In genomic region chr4:17664755-17665154, GRCh38 we compare ENCODE assay signal across 9 cellular contexts. TPM values are rescaled to one million over a fixed set of nuclear protein-coding genes. Genes with fewer than 3 reads are reported as not detected.
DNase-seq lines count a peak whose midpoint lies in the region; ATAC-seq and TF ChIP-seq lines count a peak whose summit lies in the region.
"Had no signal": no experiment of that assay in that cellular context is flagged by ENCODE, and none has a peak within 500 bp of the region (broad histone marks: within the 10 kb centered on the region; RNA-seq: fewer than 3 reads in every experiment).

No MANE protein-coding gene starts in this region.

- ATAC-seq in GM18511 (IDR thresholded peaks at IDR 0.05; ENCODE audit: unreplicated experiment): peak; percentile 95
- peak; percentile 87 for ATAC-seq in GM21723 (IDR thresholded peaks at IDR 0.05; ENCODE audit: unreplicated experiment)
- ATAC-seq in HG03571 (IDR thresholded peaks at IDR 0.05; ENCODE audit: unreplicated experiment): peak; percentile 94

- no peaks in the 10 kb centered on the region for H3K36me3 Mint-ChIP-seq in CD4-positive, alpha-beta memory T cell

- DNase-seq in dermis microvascular lymphatic vessel endothelial cell (ENCODE audit: low read depth in 2 of 2) (peak; percentile 44 to 51), SK-N-SH (no peak), DMS 273 treated with DMSO at 0.1 percent for 48 hours (lab: John Stamatoyannopoulos, UW) (no peak), OCI-M2 (lab: John Stamatoyannopoulos, UW; ENCODE audit: unreplicated experiment) (no peak)
- no peak for DNase-seq in CD4-positive, alpha-beta memory T cell
- DNase-seq: aorta had no signal

- TF ChIP-seq RAD21 in SK-N-SH (IDR thresholded peaks at IDR 0.05; ENCODE audit: low read length): no peak

- 57% methylated on average over 4 of the region's 4 CpGs for WGBS in SK-N-SH (ENCODE audit: low lambda C conversion rate)

- CTCF ChIA-PET in SK-N-SH (lab: Yijun Ruan, JAX): no interaction called here
- CTCF ChIA-PET in CD4-positive, alpha-beta memory T cell (lab: Charles Lee; ENCODE audit: partially characterized antibody): no interaction called here

- no peaks in the 10 kb centered on the region for H3K27me3 ChIP-seq in SK-N-SH (ENCODE audit: insufficient read depth)
- no peaks in the 10 kb centered on the region for H3K27me3 ChIP-seq in CD4-positive, alpha-beta memory T cell (ENCODE audit: insufficient read depth, low read length)

- no peak overlapping the region for H3K4me2 ChIP-seq in SK-N-SH

- H3K9me3 ChIP-seq in SK-N-SH: no peaks in the 10 kb centered on the region
- H3K9me3 ChIP-seq in CD4-positive, alpha-beta memory T cell (ENCODE audit: control insufficient read depth in 1 of 2, low read length in 2 of 2): no peaks in the 10 kb centered on the region

- H2AFZ ChIP-seq in SK-N-SH (ENCODE audit: low read depth): no peak overlapping the region

- H3K4me1 ChIP-seq in SK-N-SH (ENCODE audit: control insufficient read depth in 1 of 2, insufficient read depth in 2 of 2, low read depth in 1 of 2, low read length in 1 of 2): peaks cover 0 to 20% of the 10 kb centered on the region in 2 experiments; a peak in 2 of 4 replicates
- H3K4me1 ChIP-seq in CD4-positive, alpha-beta memory T cell (ENCODE audit: insufficient read depth, low read length): no peaks in the 10 kb centered on the region

- no peak overlapping the region for H3K9ac ChIP-seq in SK-N-SH

- intact Hi-C loops in CD4-positive, alpha-beta memory T cell (cut with micrococcal nuclease): no loop called here

- POLR2A ChIA-PET in SK-N-SH (lab: Yijun Ruan, JAX): no interaction called here
- POLR2A ChIA-PET in CD4-positive, alpha-beta memory T cell (lab: Charles Lee; ENCODE audit: partially characterized antibody): no interaction called here

- H3K27ac ChIP-seq in SK-N-SH (ENCODE audit: low read depth in 2 of 2, low read length in 1 of 2): no peak overlapping the region
- H3K27ac ChIP-seq in CD4-positive, alpha-beta memory T cell (ENCODE audit: low read depth, low read length): no peak overlapping the region

- no peak for TF ChIP-seq EP300 in SK-N-SH (IDR thresholded peaks at IDR 0.05; ENCODE audit: borderline replicate concordance in 1 of 2, low read depth in 1 of 2, low read length in 1 of 2)

- H4K20me1 ChIP-seq in SK-N-SH (ENCODE audit: insufficient read depth): no peaks in the 10 kb centered on the region

- H3K9me2 ChIP-seq in SK-N-SH: no peaks in the 10 kb centered on the region

- H3K27ac Mint-ChIP-seq in CD4-positive, alpha-beta memory T cell: no peak overlapping the region

- TF ChIP-seq CTCF in SK-N-SH (IDR thresholded peaks at IDR 0.05): no peak

- H3K4me3 Mint-ChIP-seq in CD4-positive, alpha-beta memory T cell: no peak overlapping the region

- H3K36me3 ChIP-seq in SK-N-SH (replicated peaks in 1 of 2; ENCODE audit: control insufficient read depth in 1 of 2, insufficient read depth in 2 of 2, low read length in 1 of 2): no peaks in the 10 kb centered on the region
- no peaks in the 10 kb centered on the region for H3K36me3 ChIP-seq in CD4-positive, alpha-beta memory T cell (ENCODE audit: insufficient read depth, low read length)

- no peaks in the 10 kb centered on the region for H3F3A ChIP-seq in SK-N-SH (replicated peaks; ENCODE audit: insufficient read depth)

- no peaks in the 10 kb centered on the region for H3K4me1 Mint-ChIP-seq in CD4-positive, alpha-beta memory T cell

- H3K79me2 ChIP-seq in SK-N-SH (ENCODE audit: insufficient read depth): no peaks in the 10 kb centered on the region

- H3K4me3 ChIP-seq in SK-N-SH (ENCODE audit: low read depth in 2 of 2, low read length in 1 of 2): no peak overlapping the region
- no peak overlapping the region for H3K4me3 ChIP-seq in CD4-positive, alpha-beta memory T cell (ENCODE audit: low read length in 2 of 2)

- no peaks in the 10 kb centered on the region for H3K9me3 Mint-ChIP-seq in CD4-positive, alpha-beta memory T cell

- H3K27me3 Mint-ChIP-seq in CD4-positive, alpha-beta memory T cell: peaks cover 9 to 12% of the 10 kb centered on the region in 2 donors

TF ChIP-seq in SK-N-SH, 30 proteins besides CTCF, POLR2A, EP300 and RAD21:
- no peak for TF ChIP-seq FOXJ3 (CRISPR knock-in tag; IDR thresholded peaks at IDR 0.05)
- no peak for TF ChIP-seq TAF1 (IDR thresholded peaks at IDR 0.05; ENCODE audit: borderline replicate concordance, low read depth, low read length)
- no peak for TF ChIP-seq EZH2phosphoT487 (IDR thresholded peaks at IDR 0.05; ENCODE audit: borderline replicate concordance, low read depth)
- no peak for TF ChIP-seq NFIC (IDR thresholded peaks at IDR 0.05; ENCODE audit: borderline replicate concordance)
- no peak for TF ChIP-seq SMC3 (IDR thresholded peaks at IDR 0.05; ENCODE audit: low read depth, low read length)
- no peak for TF ChIP-seq POLR2AphosphoS5 (IDR thresholded peaks at IDR 0.05; ENCODE audit: low read depth, low read length)
- no peak for TF ChIP-seq IRF3 (IDR thresholded peaks at IDR 0.05; ENCODE audit: low read depth, low read length)
- TF ChIP-seq REST (IDR thresholded peaks at IDR 0.05; ENCODE audit: low read depth, low read length): no peak
- no peak for TF ChIP-seq MEF2A (IDR thresholded peaks at IDR 0.05; ENCODE audit: borderline replicate concordance, low read depth)
- TF ChIP-seq YY1 (IDR thresholded peaks at IDR 0.05; ENCODE audit: low read depth): no peak
- no peak for TF ChIP-seq TEAD4 (IDR thresholded peaks at IDR 0.05; ENCODE audit: borderline replicate concordance, insufficient read depth)
- no peak for TF ChIP-seq FOXM1 (IDR thresholded peaks at IDR 0.05; ENCODE audit: low read depth)

RNA-seq across cellular contexts. Expression of gene MED28, which starts 50.3 kb away (rescaled TPM):
- total RNA-seq in dermis microvascular lymphatic vessel endothelial cell: 15.8 and 27.3 TPM in 2 replicates
- polyA plus RNA-seq in SK-N-SH (2012; rRNA removed): 5.9 and 7.5 TPM in 2 replicates
- polyA plus RNA-seq in SK-N-SH (2012; cell fraction: cytosol; rRNA removed): 9.2 and 10.1 TPM in 2 replicates
- polyA plus RNA-seq in SK-N-SH (2012; cell fraction: nucleus; rRNA removed): 8.5 and 12.6 TPM in 2 replicates
- total RNA-seq in CD4-positive, alpha-beta memory T cell: 10 to 100 TPM; 85.4 to 87.0 TPM
- polyA plus RNA-seq in CD4-positive, alpha-beta memory T cell: 10 to 100 TPM; 44.2 to 47.8 TPM

Comparison
In these comparisons a context has a peak if more than half of its experiments do, and no peak if none do; other contexts are left out.
1. DNase-seq: peak in dermis microvascular lymphatic vessel endothelial cell (2 of 2); none in SK-N-SH (single experiment), CD4-positive, alpha-beta memory T cell (0 of 5), DMS 273 treated with DMSO at 0.1 percent for 48 hours (single experiment) and OCI-M2 (single experiment).
2. Peak in every context shown above with its lines, with median percentiles within 50 percentile points of each other: ATAC-seq.